In the genomic region with DNA sequence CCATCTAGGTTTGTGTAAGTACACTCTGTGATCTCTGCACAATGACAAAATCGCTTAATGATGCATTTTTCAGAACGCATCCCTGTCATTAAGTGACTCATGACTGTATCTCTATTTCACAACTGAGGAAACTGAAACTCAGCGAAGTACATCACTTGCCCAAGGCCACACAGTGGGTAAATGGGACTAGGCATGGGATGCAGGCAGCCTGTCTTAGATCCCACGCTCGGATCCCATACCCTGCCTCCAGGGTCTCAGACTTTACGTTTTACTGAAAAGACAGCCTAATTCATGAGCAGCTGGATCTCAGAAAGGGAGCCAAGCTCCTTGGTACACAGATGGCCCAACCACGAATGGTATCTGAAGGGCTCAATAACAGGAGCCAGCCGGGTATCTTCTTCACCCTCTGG, we compare ENCODE assay signal across 2 cellular contexts.
TF ChIP-seq lines count a peak whose summit lies in the region.

No MANE protein-coding gene starts in this region.

TF ChIP-seq in SK-N-SH, 30 proteins besides CTCF, POLR2A, EP300 and RAD21 (continued from another document):
- TF ChIP-seq, protein P1, sequence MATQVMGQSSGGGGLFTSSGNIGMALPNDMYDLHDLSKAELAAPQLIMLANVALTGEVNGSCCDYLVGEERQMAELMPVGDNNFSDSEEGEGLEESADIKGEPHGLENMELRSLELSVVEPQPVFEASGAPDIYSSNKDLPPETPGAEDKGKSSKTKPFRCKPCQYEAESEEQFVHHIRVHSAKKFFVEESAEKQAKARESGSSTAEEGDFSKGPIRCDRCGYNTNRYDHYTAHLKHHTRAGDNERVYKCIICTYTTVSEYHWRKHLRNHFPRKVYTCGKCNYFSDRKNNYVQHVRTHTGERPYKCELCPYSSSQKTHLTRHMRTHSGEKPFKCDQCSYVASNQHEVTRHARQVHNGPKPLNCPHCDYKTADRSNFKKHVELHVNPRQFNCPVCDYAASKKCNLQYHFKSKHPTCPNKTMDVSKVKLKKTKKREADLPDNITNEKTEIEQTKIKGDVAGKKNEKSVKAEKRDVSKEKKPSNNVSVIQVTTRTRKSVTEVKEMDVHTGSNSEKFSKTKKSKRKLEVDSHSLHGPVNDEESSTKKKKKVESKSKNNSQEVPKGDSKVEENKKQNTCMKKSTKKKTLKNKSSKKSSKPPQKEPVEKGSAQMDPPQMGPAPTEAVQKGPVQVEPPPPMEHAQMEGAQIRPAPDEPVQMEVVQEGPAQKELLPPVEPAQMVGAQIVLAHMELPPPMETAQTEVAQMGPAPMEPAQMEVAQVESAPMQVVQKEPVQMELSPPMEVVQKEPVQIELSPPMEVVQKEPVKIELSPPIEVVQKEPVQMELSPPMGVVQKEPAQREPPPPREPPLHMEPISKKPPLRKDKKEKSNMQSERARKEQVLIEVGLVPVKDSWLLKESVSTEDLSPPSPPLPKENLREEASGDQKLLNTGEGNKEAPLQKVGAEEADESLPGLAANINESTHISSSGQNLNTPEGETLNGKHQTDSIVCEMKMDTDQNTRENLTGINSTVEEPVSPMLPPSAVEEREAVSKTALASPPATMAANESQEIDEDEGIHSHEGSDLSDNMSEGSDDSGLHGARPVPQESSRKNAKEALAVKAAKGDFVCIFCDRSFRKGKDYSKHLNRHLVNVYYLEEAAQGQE (IDR thresholded peaks at IDR 0.05; ENCODE audit: low read depth, low read length) = no peak
- TF ChIP-seq NFIC (IDR thresholded peaks at IDR 0.05; ENCODE audit: borderline replicate concordance) = no peak
- TF ChIP-seq POLR2AphosphoS5 (IDR thresholded peaks at IDR 0.05; ENCODE audit: low read depth, low read length) = no peak
- no peak for TF ChIP-seq MXI1 (IDR thresholded peaks at IDR 0.05; ENCODE audit: low read depth, low read length)

TF ChIP-seq in SK-N-SH treated with all-trans-retinoic acid at 6 μM for 48 hours, 23 proteins besides CTCF, POLR2A, EP300 and RAD21 (continued from another document):
- TF ChIP-seq, protein P2, sequence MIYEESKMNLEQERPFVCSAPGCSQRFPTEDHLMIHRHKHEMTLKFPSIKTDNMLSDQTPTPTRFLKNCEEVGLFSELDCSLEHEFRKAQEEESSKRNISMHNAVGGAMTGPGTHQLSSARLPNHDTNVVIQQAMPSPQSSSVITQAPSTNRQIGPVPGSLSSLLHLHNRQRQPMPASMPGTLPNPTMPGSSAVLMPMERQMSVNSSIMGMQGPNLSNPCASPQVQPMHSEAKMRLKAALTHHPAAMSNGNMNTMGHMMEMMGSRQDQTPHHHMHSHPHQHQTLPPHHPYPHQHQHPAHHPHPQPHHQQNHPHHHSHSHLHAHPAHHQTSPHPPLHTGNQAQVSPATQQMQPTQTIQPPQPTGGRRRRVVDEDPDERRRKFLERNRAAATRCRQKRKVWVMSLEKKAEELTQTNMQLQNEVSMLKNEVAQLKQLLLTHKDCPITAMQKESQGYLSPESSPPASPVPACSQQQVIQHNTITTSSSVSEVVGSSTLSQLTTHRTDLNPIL (CRISPR knock-in tag; IDR thresholded peaks at IDR 0.05; ENCODE audit: low read depth) = no peak
- no peak for TF ChIP-seq OSR1 (CRISPR knock-in tag; IDR thresholded peaks at IDR 0.05)
- no peak for TF ChIP-seq ARNTL (CRISPR knock-in tag; IDR thresholded peaks at IDR 0.05; ENCODE audit: borderline replicate concordance, low read depth)
- TF ChIP-seq ZNF565 (CRISPR knock-in tag; conservative IDR thresholded peaks at IDR 0.05; ENCODE audit: low read depth) = no peak
- TF ChIP-seq, protein P3, sequence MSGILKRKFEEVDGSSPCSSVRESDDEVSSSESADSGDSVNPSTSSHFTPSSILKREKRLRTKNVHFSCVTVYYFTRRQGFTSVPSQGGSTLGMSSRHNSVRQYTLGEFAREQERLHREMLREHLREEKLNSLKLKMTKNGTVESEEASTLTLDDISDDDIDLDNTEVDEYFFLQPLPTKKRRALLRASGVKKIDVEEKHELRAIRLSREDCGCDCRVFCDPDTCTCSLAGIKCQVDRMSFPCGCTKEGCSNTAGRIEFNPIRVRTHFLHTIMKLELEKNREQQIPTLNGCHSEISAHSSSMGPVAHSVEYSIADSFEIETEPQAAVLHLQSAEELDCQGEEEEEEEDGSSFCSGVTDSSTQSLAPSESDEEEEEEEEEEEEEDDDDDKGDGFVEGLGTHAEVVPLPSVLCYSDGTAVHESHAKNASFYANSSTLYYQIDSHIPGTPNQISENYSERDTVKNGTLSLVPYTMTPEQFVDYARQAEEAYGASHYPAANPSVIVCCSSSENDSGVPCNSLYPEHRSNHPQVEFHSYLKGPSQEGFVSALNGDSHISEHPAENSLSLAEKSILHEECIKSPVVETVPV (CRISPR knock-in tag; IDR thresholded peaks at IDR 0.05) = no peak
- TF ChIP-seq GLIS3 (CRISPR knock-in tag; IDR thresholded peaks at IDR 0.05) = no peak
